In the genomic region with DNA sequence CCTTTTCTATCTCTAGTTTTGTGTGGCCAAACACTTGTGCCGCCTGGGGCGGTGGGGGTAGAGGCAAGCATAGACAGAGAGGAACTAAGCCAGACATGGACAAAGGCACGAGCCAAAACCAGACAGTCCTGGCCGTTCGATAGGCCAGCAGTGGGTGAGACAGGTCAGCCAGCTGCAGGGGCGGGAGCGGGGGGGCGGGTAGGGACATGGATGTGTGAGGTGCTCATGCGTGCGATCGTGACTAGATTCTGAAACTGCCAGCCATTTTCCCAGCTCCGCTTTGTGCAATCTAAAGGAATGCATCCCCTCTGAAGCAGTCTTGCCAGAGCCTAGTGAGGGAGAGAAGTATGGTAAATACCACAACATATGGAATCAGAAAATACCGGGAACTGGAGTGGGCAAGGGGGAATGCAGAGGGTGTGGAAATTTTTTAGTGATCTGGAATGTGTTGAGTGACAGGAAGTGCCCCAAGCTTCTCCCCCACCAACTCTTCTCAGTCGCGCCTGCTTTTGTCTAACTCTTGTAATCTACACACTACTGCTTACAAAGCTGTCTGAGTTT, we compare ENCODE assay signal across 8 cellular contexts.
DNase-seq lines count a peak whose midpoint lies in the region; ATAC-seq and TF ChIP-seq lines count a peak whose summit lies in the region.

No MANE protein-coding gene starts in this region.

- H3K4me3 ChIP-seq in H7 (ENCODE audit: insufficient read depth, low read depth, low read length) = peak overlapping the region; percentile 43
- H3K4me3 ChIP-seq in mammary epithelial cell (replicated peaks in 1 of 3; ENCODE audit: insufficient read depth in 1 of 3, low read depth in 2 of 3, low read length in 3 of 3) = peak overlapping the region; percentile 49 to 95 (median 73)
- H3K4me3 ChIP-seq in skeletal muscle cell (ENCODE audit: low read depth, low read length) = peak overlapping the region; percentile 66

- H3K27ac ChIP-seq in mammary epithelial cell (ENCODE audit: insufficient read depth, low read depth, low read length) = peak overlapping the region; percentile 95

- peaks cover 15% of the 10 kb centered on the region for H3K4me1 ChIP-seq in mammary epithelial cell (ENCODE audit: insufficient read depth, low read length)

- H2AFZ ChIP-seq in mammary epithelial cell (ENCODE audit: low read depth, low read length) = peak overlapping the region; percentile 80

- H4K20me1 ChIP-seq in mammary epithelial cell (ENCODE audit: insufficient read depth, low read length) = no peaks in the 10 kb centered on the region

- no TSS peak for BruUV-seq in mammary epithelial cell (replicated peaks; lab: Mats Ljungman, UMichigan)

- CTCF ChIA-PET in mammary epithelial cell (lab: Charles Lee; ENCODE audit: low non-redundant PET) = interaction anchor here (0.5 kb wide), 1 partner anchor 61 kb away, joined by 8 read pairs; no protein-coding TSS in a partner anchor

- peak overlapping the region; percentile 76 for H3K27ac Mint-ChIP-seq in T-helper 2 cell treated with Interferon-gamma antibody and Interleukin-4, amounts not matched to agents 5 μg/mL and 100 μg/mL, for 36 hours

- DNase-seq in DMS53 treated with DMSO at 0.1 percent for 48 hours (lab: John Stamatoyannopoulos, UW; ENCODE audit: unreplicated experiment) (peak; percentile 75), H7 (peak; percentile 28), NCI-H1105 (lab: John Stamatoyannopoulos, UW) (peak; percentile 56), mammary epithelial cell (peak; percentile 93), iPS-NIHi11 (ENCODE audit: low spot score) (peak; percentile 73), skeletal muscle cell (ENCODE audit: low read depth) (peak; percentile 95)
- DNase-seq in T-helper 2 cell treated with Interferon-gamma antibody and Interleukin-4, amounts not matched to agents 5 μg/mL and 100 μg/mL, for 36 hours (ENCODE audit: low spot score) = peak; percentile 15

- H3K27me3 ChIP-seq in H7 (ENCODE audit: control insufficient read depth, insufficient read depth, low read length) (no peaks in the 10 kb centered on the region), mammary epithelial cell (ENCODE audit: insufficient read depth, low read length) (no peaks in the 10 kb centered on the region)

- no peaks in the 10 kb centered on the region for H3K36me3 ChIP-seq in H7 (replicated peaks; ENCODE audit: control insufficient read depth, insufficient read depth, low read length)
- no peaks in the 10 kb centered on the region for H3K36me3 ChIP-seq in mammary epithelial cell (ENCODE audit: insufficient read depth, low read length)

- peak overlapping the region; percentile 98 for H3K4me2 ChIP-seq in mammary epithelial cell (ENCODE audit: insufficient read depth, low read depth, low read length)

- H3K4me1 Mint-ChIP-seq in T-helper 2 cell treated with Interferon-gamma antibody and Interleukin-4, amounts not matched to agents 5 μg/mL and 100 μg/mL, for 36 hours (ENCODE audit: low read depth) = peaks cover 35% of the 10 kb centered on the region

- ATAC-seq in GM19035 (IDR thresholded peaks at IDR 0.05; ENCODE audit: unreplicated experiment) = no peak

- H3K9me3 ChIP-seq in mammary epithelial cell (replicated peaks; ENCODE audit: insufficient read depth, low read length) = no peaks in the 10 kb centered on the region

- H3K36me3 Mint-ChIP-seq in T-helper 2 cell treated with Interferon-gamma antibody and Interleukin-4, amounts not matched to agents 5 μg/mL and 100 μg/mL, for 36 hours (ENCODE audit: low read depth) = no peaks in the 10 kb centered on the region

- no peak for TF ChIP-seq CTCF in mammary epithelial cell (conservative IDR thresholded peaks at IDR 0.05 in 1 of 2, IDR thresholded peaks at IDR 0.05 in 1 of 2; ENCODE audit: extremely low read depth in 1 of 2, insufficient read depth in 1 of 2, low read depth in 1 of 2, low read length in 2 of 2)

- H3K79me2 ChIP-seq in mammary epithelial cell (ENCODE audit: insufficient read depth, low read length) = peaks cover 40% of the 10 kb centered on the region

- peak overlapping the region; percentile 91 for H3K4me3 Mint-ChIP-seq in T-helper 2 cell treated with Interferon-gamma antibody and Interleukin-4, amounts not matched to agents 5 μg/mL and 100 μg/mL, for 36 hours

- dilution Hi-C loops in mammary epithelial cell (cut with HindIII; ENCODE audit: low sequenced_read_pairs) = loop anchor here (5.0 kb wide), 1 partner anchor 103 kb away; no protein-coding TSS in a partner anchor

- intact Hi-C loops in mammary epithelial cell (cut with micrococcal nuclease) = loop anchor here (1.0 to 5.0 kb wide), 6 partner anchors 39 to 242 kb away; a partner anchor contains a TSS

- 2% methylated on average over 11 of the region's 15 CpGs for WGBS in mammary epithelial cell (ENCODE audit: low coverage, missing lambda C conversion rate)

- in situ Hi-C loops in mammary epithelial cell (cut with MboI; ENCODE audit: low sequenced_read_pairs in 2 of 2) = loop anchor here in 1 of 2 donors (10.0 kb wide), 1 partner anchor 46 kb away; no protein-coding TSS in a partner anchor

- H3K9me3 Mint-ChIP-seq in T-helper 2 cell treated with Interferon-gamma antibody and Interleukin-4, amounts not matched to agents 5 μg/mL and 100 μg/mL, for 36 hours = no peaks in the 10 kb centered on the region

- peaks cover 3% of the 10 kb centered on the region for H3K27me3 Mint-ChIP-seq in T-helper 2 cell treated with Interferon-gamma antibody and Interleukin-4, amounts not matched to agents 5 μg/mL and 100 μg/mL, for 36 hours (ENCODE audit: low read depth)

- H3K9ac ChIP-seq in mammary epithelial cell (ENCODE audit: insufficient read depth, low read length) = peak overlapping the region; percentile 95

Comparison
In these comparisons a context has a peak if more than half of its experiments do, and no peak if none do; other contexts are left out.
1. DNase-seq: peak in every context shown above with its lines; median percentile 95 in skeletal muscle cell; 93 in mammary epithelial cell; 75 in DMS53 treated with DMSO at 0.1 percent for 48 hours; 73 in iPS-NIHi11; 56 in NCI-H1105; 28 in H7; 15 in T-helper 2 cell treated with Interferon-gamma antibody and Interleukin-4, amounts not matched to agents 5 μg/mL and 100 μg/mL, for 36 hours.